In the genomic region with DNA sequence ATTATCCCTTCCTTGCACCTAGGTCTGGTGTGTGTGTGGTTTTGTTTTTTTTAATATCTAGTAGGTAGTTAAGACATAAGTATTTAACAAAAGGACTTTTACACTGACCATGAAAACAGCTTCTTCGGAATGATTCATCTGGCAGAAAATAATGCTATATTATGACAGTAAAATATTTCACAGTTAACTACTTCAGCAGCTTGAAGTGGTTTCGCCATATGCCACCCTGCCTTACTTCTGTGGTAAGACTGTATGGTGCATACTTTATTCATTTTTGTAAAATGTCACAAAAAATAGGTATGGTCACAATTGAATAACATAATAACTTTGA, we compare ENCODE assay signal across 8 cellular contexts. TPM values are rescaled to one million over a fixed set of nuclear protein-coding genes. Genes with fewer than 3 reads are reported as not detected.
DNase-seq lines count a peak whose midpoint lies in the region; ATAC-seq, FAIRE-seq and TF ChIP-seq lines count a peak whose summit lies in the region.

No MANE protein-coding gene starts in this region.

- intact Hi-C loops in Right ventricle myocardium inferior (cut with DNase I) (loop anchor here (2.0 to 5.0 kb wide), 2 partner anchors 128 to 206 kb away; no protein-coding TSS in a partner anchor), mucosa of descending colon (cut with DNase I, micrococcal nuclease) (no loop called here), uterus (cut with DNase I; ENCODE audit: low total_unique reads) (no loop called here)

- TF ChIP-seq CTCF in right atrium auricular region (IDR thresholded peaks at IDR 0.05) (no peak), bronchial epithelial cell (IDR thresholded peaks at IDR 0.05; ENCODE audit: insufficient read depth, low read length, severe bottlenecking) (no peak), mucosa of descending colon (IDR thresholded peaks at IDR 0.05) (no peak), uterus (IDR thresholded peaks at IDR 0.05) (no peak)

- H3K27me3 ChIP-seq in right atrium auricular region (no peaks in the 10 kb centered on the region), bronchial epithelial cell (ENCODE audit: control insufficient read depth, insufficient read depth, low read length) (no peaks in the 10 kb centered on the region), uterus (no peaks in the 10 kb centered on the region)

- ATAC-seq in Right ventricle myocardium inferior (no peak), mucosa of descending colon (no peak), HG03520 (IDR thresholded peaks at IDR 0.05; ENCODE audit: unreplicated experiment) (no peak)

- FAIRE-seq in bronchial epithelial cell (lab: Jason Lieb, UNC): no peak

- peak overlapping the region; percentile 95 to 97 for H3K27ac ChIP-seq in right atrium auricular region
- H3K27ac ChIP-seq in uterus: peak overlapping the region; percentile 91 to 95

- no peak for DNase-seq in right atrium auricular region (ENCODE audit: low spot score)
- DNase-seq in Right ventricle myocardium inferior (ENCODE audit: missing footprints): no peak
- no peak for DNase-seq in bronchial epithelial cell (ENCODE audit: low read depth)
- DNase-seq in mucosa of descending colon: no peak
- no peak for DNase-seq in uterus
- no peak for DNase-seq in effector CD8-positive, alpha-beta T cell (lab: John Stamatoyannopoulos, UW)
- no peak for DNase-seq in NCI-H2196 (lab: John Stamatoyannopoulos, UW; ENCODE audit: unreplicated experiment)

- H3K4me3 ChIP-seq in right atrium auricular region: peak overlapping the region; percentile 78 to 90
- H3K4me3 ChIP-seq in bronchial epithelial cell (ENCODE audit: low read depth, low read length): peak overlapping the region; percentile 63
- peak overlapping the region; percentile 76 for H3K4me3 ChIP-seq in mucosa of descending colon
- H3K4me3 ChIP-seq in uterus: peak overlapping the region; percentile 68 to 84

- TF ChIP-seq POLR2A in uterus (IDR thresholded peaks at IDR 0.05): no peak

- H3K36me3 ChIP-seq in right atrium auricular region (no peaks in the 10 kb centered on the region), bronchial epithelial cell (ENCODE audit: control insufficient read depth, insufficient read depth, low read length) (no peaks in the 10 kb centered on the region), mucosa of descending colon (ENCODE audit: low read depth) (no peaks in the 10 kb centered on the region), uterus (no peaks in the 10 kb centered on the region)

- H3K9me3 ChIP-seq in right atrium auricular region (no peaks in the 10 kb centered on the region), mucosa of descending colon (no peaks in the 10 kb centered on the region), uterus (no peaks in the 10 kb centered on the region)

- H3K4me1 ChIP-seq in right atrium auricular region: peaks cover 0 to 28% of the 10 kb centered on the region in 2 donors
- peaks cover 21% of the 10 kb centered on the region for H3K4me1 ChIP-seq in mucosa of descending colon (ENCODE audit: low read depth)
- H3K4me1 ChIP-seq in uterus: peaks cover 0 to 3% of the 10 kb centered on the region in 2 donors

RNA-seq across cellular contexts. Expression of gene PTPRK, which starts 0.9 kb away (rescaled TPM):
- total RNA-seq in right atrium auricular region (10 to 100 TPM; 24.5 to 36.4 TPM), Right ventricle myocardium inferior (30.1 TPM), bronchial epithelial cell (48.4 and 75.1 TPM in 2 replicates), mucosa of descending colon (100 to 1,000 TPM in 1 of 3 donors, 10 to 100 TPM in 2; 75.9 to 159 (median 86.7) TPM), uterus (10 to 100 TPM; 20.0 to 64.2 (median 36.6) TPM)
